In the genomic region with DNA sequence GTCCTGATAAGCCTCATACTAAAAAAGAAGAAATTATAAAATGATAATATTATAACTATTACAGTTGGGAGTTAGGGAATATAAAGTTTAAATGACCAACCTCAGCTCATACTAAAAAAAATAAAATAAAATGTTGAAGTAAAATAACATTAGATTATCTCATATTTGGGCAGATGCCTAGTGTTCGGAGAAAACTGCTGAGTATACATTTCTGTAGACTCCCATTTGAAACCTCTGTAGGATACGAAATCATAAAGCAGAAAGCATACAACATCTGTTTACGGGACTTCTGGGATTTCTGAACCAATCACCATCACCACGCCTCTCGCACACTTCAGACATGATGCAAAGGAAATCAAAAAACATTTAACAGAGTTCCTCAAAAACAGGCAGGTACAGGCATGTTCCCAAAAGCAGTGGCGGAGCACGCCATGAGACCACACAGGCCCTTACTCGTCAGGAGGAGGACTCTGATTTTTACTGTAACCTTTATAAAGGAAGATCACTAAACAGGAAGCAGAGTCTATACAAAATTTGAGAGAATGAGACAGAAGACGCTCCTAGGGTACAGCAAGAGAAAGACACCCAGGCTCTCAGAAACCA, we compare ENCODE assay signal across 21 cellular contexts. TPM values are rescaled to one million over a fixed set of nuclear protein-coding genes. Genes with fewer than 3 reads are reported as not detected.
DNase-seq lines count a peak whose midpoint lies in the region; ATAC-seq and TF ChIP-seq lines count a peak whose summit lies in the region.
"Had no signal": no experiment of that assay in that cellular context is flagged by ENCODE, and none has a peak within 500 bp of the region (broad histone marks: within the 10 kb centered on the region; RNA-seq: fewer than 3 reads in every experiment).

No MANE protein-coding gene starts in this region.

- peaks cover 98 to 100% (median 100%) of the 10 kb centered on the region in 11 experiments for H3K36me3 ChIP-seq in BLaER1 treated with 17β-estradiol and CSF1 and Interleukin-3, amounts not matched to agents 10 nM and 100 nM
- H3K36me3 ChIP-seq in A673 (ENCODE audit: insufficient read depth, low read length, poor library complexity, severe bottlenecking), result peaks cover 78% of the 10 kb centered on the region

- no peaks in the 10 kb centered on the region for H3K27me3 ChIP-seq in BLaER1 treated with 17β-estradiol and CSF1 and Interleukin-3, amounts not matched to agents 10 nM and 100 nM
- H3K27me3 ChIP-seq in A673 (replicated peaks; ENCODE audit: insufficient read depth, low read depth, low read length, poor library complexity), result no peaks in the 10 kb centered on the region
- H3K27me3 ChIP-seq: SJCRH30 had no signal

- H4K20me1 ChIP-seq in BLaER1 treated with 17β-estradiol and CSF1 and Interleukin-3, amounts not matched to agents 10 nM and 100 nM, result peaks cover 0 to 48% (median 7%) of the 10 kb centered on the region in 11 experiments; a peak in 6 of 22 replicates

- no TSS peak for BruUV-seq in A673 (replicated peaks; lab: Mats Ljungman, UMichigan)

- H3K4me3 Mint-ChIP-seq in T-helper 17 cell (no peak overlapping the region), endothelial cell (ENCODE audit: unreplicated experiment) (peak overlapping the region; percentile 27), mesothelial cell of epicardium (no peak overlapping the region)
- H3K4me3 Mint-ChIP-seq: CD4-positive, alpha-beta T cell had no signal

- H3K27me3 Mint-ChIP-seq in T-helper 17 cell, result no peaks in the 10 kb centered on the region
- peaks cover 2% of the 10 kb centered on the region for H3K27me3 Mint-ChIP-seq in endothelial cell (ENCODE audit: unreplicated experiment)
- no peaks in the 10 kb centered on the region for H3K27me3 Mint-ChIP-seq in mesothelial cell of epicardium (ENCODE audit: low read depth)
- H3K27me3 Mint-ChIP-seq: CD4-positive, alpha-beta T cell had no signal

- H3K4me1 Mint-ChIP-seq in T-helper 17 cell (peaks cover 3% of the 10 kb centered on the region), endothelial cell (ENCODE audit: unreplicated experiment) (peaks cover 8% of the 10 kb centered on the region), mesothelial cell of epicardium (peaks cover 11% of the 10 kb centered on the region)

- TF ChIP-seq CTCF in endothelial cell (IDR thresholded peaks at IDR 0.05; ENCODE audit: unreplicated experiment) (no peak), mesothelial cell of epicardium (IDR thresholded peaks at IDR 0.05; ENCODE audit: unreplicated experiment) (no peak), A673 (conservative IDR thresholded peaks at IDR 0.05; ENCODE audit: low read depth, low read length) (no peak)

- no peak overlapping the region for H3K4me2 ChIP-seq in BLaER1 treated with 17β-estradiol and CSF1 and Interleukin-3, amounts not matched to agents 10 nM and 100 nM

- peak overlapping the region in 9 of 10 experiments; percentile 5 to 38 (median 26); a peak in 10 of 20 replicates for H3K4me3 ChIP-seq in BLaER1 treated with 17β-estradiol and CSF1 and Interleukin-3, amounts not matched to agents 10 nM and 100 nM
- no peak overlapping the region for H3K4me3 ChIP-seq in A673 (ENCODE audit: low read depth, low read length, poor library complexity, severe bottlenecking)
- H3K4me3 ChIP-seq: GM12878, GM23248, HAP-1, SJCRH30 had no signal

- CTCF ChIA-PET in A673 (lab: Charles Lee), result interaction anchor here (0.6 kb wide), 1 partner anchor 13 kb away, joined by 4 read pairs; no protein-coding TSS in a partner anchor

- H3K27ac ChIP-seq in BLaER1 treated with 17β-estradiol and CSF1 and Interleukin-3, amounts not matched to agents 10 nM and 100 nM, result no peak overlapping the region
- H3K27ac ChIP-seq in A673 (ENCODE audit: low read depth, low read length, poor library complexity, severe bottlenecking), result no peak overlapping the region
- H3K27ac ChIP-seq: GM23248, SJCRH30 had no signal

- ATAC-seq in T-helper 17 cell, result no peak
- no peak for ATAC-seq in left ventricle myocardium superior
- ATAC-seq: GM12878, Panc1 had no signal

- DNase-seq in T-helper 17 cell (no peak), endothelial cell (ENCODE audit: low spot score) (no peak), mesothelial cell of epicardium (ENCODE audit: low spot score in 2 of 2, unreplicated experiment in 2 of 2) (no peak), UCSD-AML1 (lab: John Stamatoyannopoulos, UW; ENCODE audit: unreplicated experiment) (no peak), LoVo (ENCODE audit: low spot score) (no peak), left ventricle myocardium superior (no peak), A673 (ENCODE audit: low spot score) (no peak)
- DNase-seq: CD4-positive, alpha-beta T cell; DND-41; GM23248; KG1; NCI-H1694; NCI-H2081; NCI-H2171 treated with DMSO at 0.1 percent for 48 hours; NCI-H524 treated with DMSO at 0.1 percent for 48 hours; NCI-H82; SJCRH30 had no signal

- H3K27ac Mint-ChIP-seq in T-helper 17 cell (peak overlapping the region; percentile 6), endothelial cell (ENCODE audit: unreplicated experiment) (no peak overlapping the region), mesothelial cell of epicardium (peak overlapping the region; percentile 56)
- H3K27ac Mint-ChIP-seq: CD4-positive, alpha-beta T cell had no signal

- H3K9me3 Mint-ChIP-seq in endothelial cell (ENCODE audit: unreplicated experiment) (peaks cover 3% of the 10 kb centered on the region), mesothelial cell of epicardium (peaks cover 23% of the 10 kb centered on the region)

- no peaks in the 10 kb centered on the region for H3K4me1 ChIP-seq in BLaER1 treated with 17β-estradiol and CSF1 and Interleukin-3, amounts not matched to agents 10 nM and 100 nM
- no peaks in the 10 kb centered on the region for H3K4me1 ChIP-seq in A673 (ENCODE audit: insufficient read depth, low read length, poor library complexity, severe bottlenecking)
- H3K4me1 ChIP-seq: HAP-1, SJCRH30 had no signal

- H3K36me3 Mint-ChIP-seq in T-helper 17 cell (ENCODE audit: low read depth) (peaks cover 16% of the 10 kb centered on the region), endothelial cell (ENCODE audit: low read depth, unreplicated experiment) (peaks cover 60% of the 10 kb centered on the region), mesothelial cell of epicardium (peaks cover 73% of the 10 kb centered on the region)

- H3K9ac ChIP-seq in BLaER1 treated with 17β-estradiol and CSF1 and Interleukin-3, amounts not matched to agents 10 nM and 100 nM, result no peak overlapping the region
- H3K9ac ChIP-seq: GM23248 had no signal

- intact Hi-C loops in left ventricle myocardium superior (cut with micrococcal nuclease) (no loop called here), A673 (cut with micrococcal nuclease; ENCODE audit: unreplicated experiment) (no loop called here)

- H3K9me3 ChIP-seq in BLaER1 treated with 17β-estradiol and CSF1 and Interleukin-3, amounts not matched to agents 10 nM and 100 nM (replicated peaks in 1 of 11), result peaks cover 99 to 100% (median 100%) of the 10 kb centered on the region in 11 experiments
- H3K9me3 ChIP-seq in T-helper 17 cell (ENCODE audit: control insufficient read depth, low read length, poor library complexity, severe bottlenecking) (peaks cover 9% of the 10 kb centered on the region), A673 (ENCODE audit: low read depth, low read length, poor library complexity, severe bottlenecking) (peaks cover 31% of the 10 kb centered on the region)

- POLR2A ChIA-PET in A673 (lab: Charles Lee; ENCODE audit: low non-redundant PET), result no interaction called here

RNA-seq across cellular contexts. Expression of a gene that starts 8.6 kb away (rescaled TPM):
- total RNA-seq in T-helper 17 cell, result 10 to 100 TPM; 21.5 to 27.6 TPM
- 46.0 TPM for total RNA-seq in endothelial cell (ENCODE audit: unreplicated experiment)
- 59.5 to 65.1 TPM (median 60.0 TPM) in 3 replicates for total RNA-seq in mesothelial cell of epicardium
- 10.5 TPM for total RNA-seq in left ventricle myocardium superior
- 44.3 and 49.2 TPM in 2 replicates for total RNA-seq in A673 (2021)
